8 cellular contexts compared by ENCODE assay signal in genomic region chr2:240999001-240999791, GRCh38. TPM values are rescaled to one million over a fixed set of nuclear protein-coding genes. Genes with fewer than 3 reads are reported as not detected.
DNase-seq lines count a peak whose midpoint lies in the region; ATAC-seq and TF ChIP-seq lines count a peak whose summit lies in the region.

No MANE protein-coding gene starts in this region.

- TF ChIP-seq POLR2A in sigmoid colon (IDR thresholded peaks at IDR 0.05), result no peak
- TF ChIP-seq POLR2A in erythroblast (IDR thresholded peaks at IDR 0.05; ENCODE audit: low read length), result no peak

- intact Hi-C loops in sigmoid colon (cut with DNase I), result no loop called here

- H3K36me3 Mint-ChIP-seq in activated naive CD4-positive, alpha-beta T cell treated with anti-CD3 and anti-CD28 coated beads, Interleukin-2, amount 50 U/mL, for 72 hours, result peaks cover 9 to 12% of the 10 kb centered on the region in 2 donors

- ATAC-seq in GM19035 (IDR thresholded peaks at IDR 0.05; ENCODE audit: unreplicated experiment), result peak; percentile 18
- ATAC-seq in activated naive CD4-positive, alpha-beta T cell treated with anti-CD3 and anti-CD28 coated beads, Interleukin-2, amount 50 U/mL, for 72 hours, result peak in 1 of 2 donors; percentile 5

- peak overlapping the region; percentile 84 for H3K4me2 ChIP-seq in hepatocyte

- 12% methylated on average over 53 of the region's 70 CpGs for WGBS in hepatocyte (ENCODE audit: low lambda C conversion rate, missing lambda C conversion rate)
- WGBS in sigmoid colon, 2 donors, result 12 to 13% methylated on average over 70 of the region's 70 CpGs

- H3K27ac Mint-ChIP-seq in activated naive CD4-positive, alpha-beta T cell treated with anti-CD3 and anti-CD28 coated beads, Interleukin-2, amount 50 U/mL, for 72 hours, result no peak overlapping the region

- H3K9me3 ChIP-seq in hepatocyte (ENCODE audit: low read depth) (no peaks in the 10 kb centered on the region), sigmoid colon (peaks cover 4 to 10% (median 7%) of the 10 kb centered on the region in 4 donors)

- no peak overlapping the region for H2AFZ ChIP-seq in hepatocyte

- TF ChIP-seq EP300 in sigmoid colon (IDR thresholded peaks at IDR 0.05), result no peak

- no peak overlapping the region for H3K27ac ChIP-seq in hepatocyte
- H3K27ac ChIP-seq in sigmoid colon, result peak overlapping the region; percentile 42 to 73 (median 62)

- no peaks in the 10 kb centered on the region for H3K79me2 ChIP-seq in hepatocyte

- H3K36me3 ChIP-seq in hepatocyte (replicated peaks; ENCODE audit: insufficient read depth, low read depth) (no peaks in the 10 kb centered on the region), sigmoid colon (peaks cover 0 to 9% (median 0%) of the 10 kb centered on the region in 4 donors)

- peaks cover 10% of the 10 kb centered on the region in 2 donors for H3K9me3 Mint-ChIP-seq in activated naive CD4-positive, alpha-beta T cell treated with anti-CD3 and anti-CD28 coated beads, Interleukin-2, amount 50 U/mL, for 72 hours

- TF ChIP-seq CTCF in hepatocyte (IDR thresholded peaks at IDR 0.05; ENCODE audit: poor library complexity) (no peak), sigmoid colon (IDR thresholded peaks at IDR 0.05) (no peak)

- peak overlapping the region; percentile 26 for H3K4me3 ChIP-seq in hepatocyte
- H3K4me3 ChIP-seq in sigmoid colon, result peak overlapping the region; percentile 25 to 73 (median 57)

- DNase-seq in activated naive CD4-positive, alpha-beta T cell treated with anti-CD3 and anti-CD28 coated beads, Interleukin-2, amount 50 U/mL, for 72 hours (ENCODE audit: low spot score in 2 of 2), result peak; percentile 2 to 39
- peak; percentile 38 for DNase-seq in hepatocyte (ENCODE audit: low spot score)
- peak; percentile 71 for DNase-seq in sigmoid colon
- DNase-seq in AML-193 (lab: John Stamatoyannopoulos, UW), result no peak
- no peak for DNase-seq in 8988T
- no peak for DNase-seq in erythroblast (lab: John Stamatoyannopoulos, UW)
- no peak for DNase-seq in HuH-7 (ENCODE audit: low spot score)

- H3K9me2 ChIP-seq in hepatocyte (replicated peaks; ENCODE audit: insufficient read depth), result no peaks in the 10 kb centered on the region

- no peaks in the 10 kb centered on the region for H4K20me1 ChIP-seq in hepatocyte (ENCODE audit: insufficient read depth, poor library complexity, severe bottlenecking)

- H3K27me3 ChIP-seq in hepatocyte (peaks cover 12% of the 10 kb centered on the region), sigmoid colon (no peaks in the 10 kb centered on the region)

- H3K4me1 ChIP-seq in hepatocyte (ENCODE audit: insufficient read depth) (peaks cover 33% of the 10 kb centered on the region), sigmoid colon (peaks cover 0 to 20% (median 14%) of the 10 kb centered on the region in 4 donors)

RNA-seq across cellular contexts. Expression of gene SNED1, which starts 0.8 kb away (rescaled TPM):
- 1 to 10 TPM in 1 of 2 donors, under 1 TPM in 1; 0.34 to 7.1 TPM for total RNA-seq in activated naive CD4-positive, alpha-beta T cell treated with anti-CD3 and anti-CD28 coated beads, Interleukin-2, amount 50 U/mL, for 72 hours
- total RNA-seq in hepatocyte (3.5 and 6.5 TPM in 2 replicates), sigmoid colon (10 to 100 TPM in 3 of 4 donors, 1 to 10 TPM in 1; 8.3 to 37.1 (median 17.0) TPM)
- polyA plus RNA-seq in hepatocyte (3.7 and 4.6 TPM in 2 replicates), sigmoid colon (1 to 10 TPM in 2 of 3 donors, under 1 TPM in 1; 0.69 to 6.3 (median 3.0) TPM)

Comparison
In these comparisons a context has a peak if more than half of its experiments do, and no peak if none do; other contexts are left out.
1. DNase-seq: peak in activated naive CD4-positive, alpha-beta T cell treated with anti-CD3 and anti-CD28 coated beads, Interleukin-2, amount 50 U/mL, for 72 hours (2 of 2), hepatocyte (single experiment) and sigmoid colon (single experiment); none in AML-193 (0 of 2), 8988T (single experiment), erythroblast (0 of 2) and HuH-7 (single experiment).